16 cellular contexts compared by ENCODE assay signal in the genomic region with DNA sequence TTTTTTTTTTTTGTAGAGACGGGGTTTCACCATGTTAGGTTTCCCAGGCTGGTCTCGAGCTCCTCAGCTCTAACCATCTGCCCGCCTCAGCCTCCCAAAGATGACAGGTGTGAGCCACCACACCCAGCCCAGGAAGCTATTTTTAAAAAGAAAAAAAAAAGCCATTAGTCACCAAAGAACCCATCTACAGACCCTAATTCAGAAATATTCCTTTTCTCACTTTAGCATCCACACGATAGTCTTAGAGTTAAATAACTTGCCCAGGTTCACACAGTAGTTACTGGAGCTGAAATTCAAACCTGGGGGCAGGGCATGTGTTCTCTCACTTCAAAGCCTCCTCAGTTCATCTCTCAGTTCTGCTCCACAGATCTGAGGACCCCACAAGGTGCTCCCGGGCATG.
DNase-seq lines count a peak whose midpoint lies in the region; ATAC-seq and TF ChIP-seq lines count a peak whose summit lies in the region.
"Had no signal": no experiment of that assay in that cellular context is flagged by ENCODE, and none has a peak within 500 bp of the region (broad histone marks: within the 10 kb centered on the region; RNA-seq: fewer than 3 reads in every experiment).

No MANE protein-coding gene starts in this region.

- H3K27me3 Mint-ChIP-seq in activated T-cell treated with anti-CD3 and anti-CD28 coated beads, Interleukin-2, amount 50 U/mL, for 72 hours (ENCODE audit: low read depth): no peaks in the 10 kb centered on the region
- H3K27me3 Mint-ChIP-seq in natural killer cell (ENCODE audit: low read depth in 2 of 2): no peaks in the 10 kb centered on the region
- no peaks in the 10 kb centered on the region for H3K27me3 Mint-ChIP-seq in type B pancreatic cell

- no peak for TF ChIP-seq CTCF in natural killer cell (IDR thresholded peaks at IDR 0.05)
- no peak for TF ChIP-seq CTCF in type B pancreatic cell (conservative IDR thresholded peaks at IDR 0.05)

- no peaks in the 10 kb centered on the region for H3K9me3 Mint-ChIP-seq in activated T-cell treated with anti-CD3 and anti-CD28 coated beads, Interleukin-2, amount 50 U/mL, for 72 hours
- no peaks in the 10 kb centered on the region for H3K9me3 Mint-ChIP-seq in natural killer cell
- no peaks in the 10 kb centered on the region for H3K9me3 Mint-ChIP-seq in type B pancreatic cell

- peak overlapping the region; percentile 46 for H3K27ac Mint-ChIP-seq in activated T-cell treated with anti-CD3 and anti-CD28 coated beads, Interleukin-2, amount 50 U/mL, for 72 hours
- H3K27ac Mint-ChIP-seq in natural killer cell: peak overlapping the region; percentile 71 to 78
- no peak overlapping the region for H3K27ac Mint-ChIP-seq in type B pancreatic cell

- ATAC-seq in activated T-cell treated with anti-CD3 and anti-CD28 coated beads, Interleukin-2, amount 50 U/mL, for 72 hours (replicated peaks in 1 of 2): no peak
- ATAC-seq in GM19463 (IDR thresholded peaks at IDR 0.05; ENCODE audit: unreplicated experiment) (peak; percentile 41), HG03342 (IDR thresholded peaks at IDR 0.05; ENCODE audit: unreplicated experiment) (peak; percentile 52), natural killer cell (peak in 2 of 3 donors; percentile 44 to 52), left lobe of liver (no peak)
- ATAC-seq: A549, right lobe of liver had no signal

- no peak overlapping the region for H3K4me3 Mint-ChIP-seq in activated T-cell treated with anti-CD3 and anti-CD28 coated beads, Interleukin-2, amount 50 U/mL, for 72 hours
- H3K4me3 Mint-ChIP-seq in natural killer cell (peak overlapping the region; percentile 17), type B pancreatic cell (no peak overlapping the region)

- intact Hi-C loops in natural killer cell (cut with micrococcal nuclease): no loop called here

- no peak for DNase-seq in activated T-cell treated with anti-CD3 and anti-CD28 coated beads, Interleukin-2, amount 50 U/mL, for 72 hours
- DNase-seq in activated T-cell treated with anti-CD3 and anti-CD28 coated beads, Interleukin-2, amount 50 U/mL, for 48 hours: no peak
- no peak for DNase-seq in natural killer cell
- no peak for DNase-seq in type B pancreatic cell (ENCODE audit: extremely low spot score, unreplicated experiment)
- DNase-seq in left lobe of liver (ENCODE audit: low spot score): no peak
- no peak for DNase-seq in T-helper 9 cell
- DNase-seq: activated CD4-positive, alpha-beta T cell treated with anti-CD3 and anti-CD28 coated beads, Interleukin-2, amount 50 U/mL, for 48 hours; caudate nucleus; DMS79; NCI-H1105 treated with DMSO at 0.1 percent for 48 hours; occipital lobe; Peyer's patch; right lobe of liver had no signal

- peaks cover 5% of the 10 kb centered on the region for H3K4me1 Mint-ChIP-seq in activated T-cell treated with anti-CD3 and anti-CD28 coated beads, Interleukin-2, amount 50 U/mL, for 72 hours (ENCODE audit: low read depth)
- H3K4me1 Mint-ChIP-seq in natural killer cell: peaks cover 31 to 46% of the 10 kb centered on the region in 2 donors
- H3K4me1 Mint-ChIP-seq in type B pancreatic cell (ENCODE audit: unreplicated experiment): peaks cover 4% of the 10 kb centered on the region

- no peaks in the 10 kb centered on the region for H3K36me3 Mint-ChIP-seq in activated T-cell treated with anti-CD3 and anti-CD28 coated beads, Interleukin-2, amount 50 U/mL, for 72 hours (ENCODE audit: insufficient read depth in 2 of 2)
- no peaks in the 10 kb centered on the region for H3K36me3 Mint-ChIP-seq in natural killer cell
- H3K36me3 Mint-ChIP-seq in type B pancreatic cell: no peaks in the 10 kb centered on the region

Comparison
In these comparisons a context has a peak if more than half of its experiments do, and no peak if none do; other contexts are left out.
1. ATAC-seq: peak in GM19463 (single experiment), HG03342 (single experiment) and natural killer cell (2 of 3); none in activated T-cell treated with anti-CD3 and anti-CD28 coated beads, Interleukin-2, amount 50 U/mL, for 72 hours (0 of 2) and left lobe of liver (single experiment).